8 cellular contexts compared by ENCODE assay signal in genomic region chr6:28807682-28808280, GRCh38.
DNase-seq lines count a peak whose midpoint lies in the region; FAIRE-seq and TF ChIP-seq lines count a peak whose summit lies in the region.

No MANE protein-coding gene starts in this region.

- H3K18ac ChIP-seq in mesenchymal stem cell (ENCODE audit: low read depth in 1 of 2, low read length in 2 of 2): no peak overlapping the region

- H3K9me3 Mint-ChIP-seq in activated T-helper 1 cell treated with anti-CD3 and anti-CD28 coated beads, Interleukin-12 subunit alpha, Interleukin-12 subunit beta, Interleukin-2, Interleukin-4 antibody, amounts not matched to agents 30 ng/mL and 10 ng/mL and 1 ng/mL, durations not matched to agents 14 hours and 24 hours and 36 hours: peaks cover 8% of the 10 kb centered on the region
- H3K9me3 Mint-ChIP-seq in CD14-positive monocyte: peaks cover 5 to 53% (median 40%) of the 10 kb centered on the region in 7 donors

- H4K8ac ChIP-seq in mesenchymal stem cell (ENCODE audit: low read length): no peak overlapping the region

- no peak overlapping the region for H2AFZ ChIP-seq in mesenchymal stem cell (ENCODE audit: low read depth, low read length)

- no peak overlapping the region for H3K23ac ChIP-seq in mesenchymal stem cell (ENCODE audit: low read length in 2 of 2)

- H3K4me3 ChIP-seq in mesenchymal stem cell (ENCODE audit: insufficient read depth in 1 of 2, low read depth in 1 of 2, low read length in 2 of 2): peak overlapping the region in 1 of 2 experiments; percentile 64

- no peak overlapping the region for H3K4me3 Mint-ChIP-seq in activated T-helper 1 cell treated with anti-CD3 and anti-CD28 coated beads, Interleukin-12 subunit alpha, Interleukin-12 subunit beta, Interleukin-2, Interleukin-4 antibody, amounts not matched to agents 30 ng/mL and 10 ng/mL and 1 ng/mL, durations not matched to agents 14 hours and 24 hours and 36 hours
- peak overlapping the region in 1 of 2 donors; percentile 47 for H3K4me3 Mint-ChIP-seq in CD14-positive monocyte

- no peak overlapping the region for H3K4me2 ChIP-seq in mesenchymal stem cell (ENCODE audit: low read length, poor library complexity, severe bottlenecking)

- H2BK12ac ChIP-seq in mesenchymal stem cell (ENCODE audit: low read length in 2 of 2): no peak overlapping the region

- H2BK5ac ChIP-seq in mesenchymal stem cell (ENCODE audit: low read depth, low read length, poor library complexity, severe bottlenecking): no peak overlapping the region

- H3K4ac ChIP-seq in mesenchymal stem cell (ENCODE audit: low read depth in 1 of 2, low read length in 2 of 2): no peak overlapping the region

- H3K9me3 ChIP-seq in mesenchymal stem cell (ENCODE audit: control insufficient read depth, low read length): no peaks in the 10 kb centered on the region

- H2BK15ac ChIP-seq in mesenchymal stem cell (ENCODE audit: low read depth, poor library complexity, severe bottlenecking): no peak overlapping the region

- H3K79me1 ChIP-seq in mesenchymal stem cell (replicated peaks; ENCODE audit: low read length, poor library complexity, severe bottlenecking): no peaks in the 10 kb centered on the region

- no peak overlapping the region for H2BK120ac ChIP-seq in mesenchymal stem cell (ENCODE audit: low read depth, low read length)

- H3K27me3 Mint-ChIP-seq in activated T-helper 1 cell treated with anti-CD3 and anti-CD28 coated beads, Interleukin-12 subunit alpha, Interleukin-12 subunit beta, Interleukin-2, Interleukin-4 antibody, amounts not matched to agents 30 ng/mL and 10 ng/mL and 1 ng/mL, durations not matched to agents 14 hours and 24 hours and 36 hours (ENCODE audit: insufficient read depth): peaks cover 92% of the 10 kb centered on the region
- peaks cover 94 to 99% (median 96%) of the 10 kb centered on the region in 3 donors for H3K27me3 Mint-ChIP-seq in CD14-positive monocyte (ENCODE audit: low read depth in 3 of 3)

- H4K91ac ChIP-seq in mesenchymal stem cell (ENCODE audit: low read length): no peak overlapping the region

- no peak overlapping the region for H3K27ac ChIP-seq in mesenchymal stem cell (ENCODE audit: low read length, poor library complexity, severe bottlenecking)

- no peak overlapping the region for H2AK5ac ChIP-seq in mesenchymal stem cell (ENCODE audit: low read length, severe bottlenecking)

- H3K27ac Mint-ChIP-seq in activated T-helper 1 cell treated with anti-CD3 and anti-CD28 coated beads, Interleukin-12 subunit alpha, Interleukin-12 subunit beta, Interleukin-2, Interleukin-4 antibody, amounts not matched to agents 30 ng/mL and 10 ng/mL and 1 ng/mL, durations not matched to agents 14 hours and 24 hours and 36 hours: peak overlapping the region; percentile 18
- no peak overlapping the region for H3K27ac Mint-ChIP-seq in CD14-positive monocyte

- FAIRE-seq in D721Med (lab: Jason Lieb, UNC): no peak

- peaks cover 26% of the 10 kb centered on the region for H3K4me1 Mint-ChIP-seq in activated T-helper 1 cell treated with anti-CD3 and anti-CD28 coated beads, Interleukin-12 subunit alpha, Interleukin-12 subunit beta, Interleukin-2, Interleukin-4 antibody, amounts not matched to agents 30 ng/mL and 10 ng/mL and 1 ng/mL, durations not matched to agents 14 hours and 24 hours and 36 hours (ENCODE audit: low read depth)
- H3K4me1 Mint-ChIP-seq in CD14-positive monocyte: peaks cover 5% of the 10 kb centered on the region

- DNase-seq in DMS53 (lab: John Stamatoyannopoulos, UW) (peak; percentile 56), DMS53 treated with DMSO at 0.1 percent for 48 hours (lab: John Stamatoyannopoulos, UW; ENCODE audit: unreplicated experiment) (no peak), NCI-H1694 treated with DMSO at 0.1 percent for 48 hours (lab: John Stamatoyannopoulos, UW) (peak; percentile 70), mesenchymal stem cell (peak; percentile 54), CD14-positive monocyte (ENCODE audit: low spot score) (no peak), D721Med (ENCODE audit: insufficient read length, low spot score) (no peak)
- no peak for DNase-seq in activated T-helper 1 cell treated with anti-CD3 and anti-CD28 coated beads, Interleukin-12 subunit alpha, Interleukin-12 subunit beta, Interleukin-2, Interleukin-4 antibody, amounts not matched to agents 30 ng/mL and 10 ng/mL and 1 ng/mL, durations not matched to agents 14 hours and 24 hours and 36 hours (ENCODE audit: low spot score)
- DNase-seq in central memory CD4-positive, alpha-beta T cell: no peak

- peaks cover 10% of the 10 kb centered on the region for H3K4me1 ChIP-seq in mesenchymal stem cell (ENCODE audit: control insufficient read depth, insufficient read depth, low read depth, low read length)

- H3K27me3 ChIP-seq in mesenchymal stem cell (ENCODE audit: control insufficient read depth in 1 of 2, insufficient read depth in 1 of 2, low read length in 2 of 2): peaks cover 34 to 55% of the 10 kb centered on the region in 2 experiments

- WGBS in mesenchymal stem cell: 26% methylated on average over 10 of the region's 12 CpGs

- H3K9ac ChIP-seq in mesenchymal stem cell (ENCODE audit: low read length): no peak overlapping the region

- intact Hi-C loops in activated T-helper 1 cell treated with anti-CD3 and anti-CD28 coated beads, Interleukin-12 subunit alpha, Interleukin-12 subunit beta, Interleukin-2, Interleukin-4 antibody, amounts not matched to agents 30 ng/mL and 10 ng/mL and 1 ng/mL, durations not matched to agents 14 hours and 24 hours and 36 hours (cut with micrococcal nuclease): no loop called here
- intact Hi-C loops in CD14-positive monocyte (cut with micrococcal nuclease): no loop called here

- TF ChIP-seq CTCF in CD14-positive monocyte (IDR thresholded peaks at IDR 0.05) (no peak), D721Med (IDR thresholded peaks at IDR 0.05; ENCODE audit: insufficient read depth, missing control alignments) (no peak)

- H3K36me3 Mint-ChIP-seq in activated T-helper 1 cell treated with anti-CD3 and anti-CD28 coated beads, Interleukin-12 subunit alpha, Interleukin-12 subunit beta, Interleukin-2, Interleukin-4 antibody, amounts not matched to agents 30 ng/mL and 10 ng/mL and 1 ng/mL, durations not matched to agents 14 hours and 24 hours and 36 hours (ENCODE audit: low read depth): no peaks in the 10 kb centered on the region
- peaks cover 11 to 12% of the 10 kb centered on the region in 2 donors for H3K36me3 Mint-ChIP-seq in CD14-positive monocyte

- H3K36me3 ChIP-seq in mesenchymal stem cell (ENCODE audit: control insufficient read depth in 1 of 2, insufficient read depth in 2 of 2, low read depth in 1 of 2, low read length in 2 of 2): no peaks in the 10 kb centered on the region

- no peak overlapping the region for H3K14ac ChIP-seq in mesenchymal stem cell (ENCODE audit: low read length in 2 of 2)

Comparison
In these comparisons a context has a peak if more than half of its experiments do, and no peak if none do; other contexts are left out.
1. DNase-seq: peak in DMS53 (single experiment), NCI-H1694 treated with DMSO at 0.1 percent for 48 hours (single experiment) and mesenchymal stem cell (single experiment); none in DMS53 treated with DMSO at 0.1 percent for 48 hours (single experiment), activated T-helper 1 cell treated with anti-CD3 and anti-CD28 coated beads, Interleukin-12 subunit alpha, Interleukin-12 subunit beta, Interleukin-2, Interleukin-4 antibody, amounts not matched to agents 30 ng/mL and 10 ng/mL and 1 ng/mL, durations not matched to agents 14 hours and 24 hours and 36 hours (single experiment), CD14-positive monocyte (single experiment), central memory CD4-positive, alpha-beta T cell (single experiment) and D721Med (single experiment).